Comparison of ENCODE assay signal across 10 cellular contexts in the genomic region with DNA sequence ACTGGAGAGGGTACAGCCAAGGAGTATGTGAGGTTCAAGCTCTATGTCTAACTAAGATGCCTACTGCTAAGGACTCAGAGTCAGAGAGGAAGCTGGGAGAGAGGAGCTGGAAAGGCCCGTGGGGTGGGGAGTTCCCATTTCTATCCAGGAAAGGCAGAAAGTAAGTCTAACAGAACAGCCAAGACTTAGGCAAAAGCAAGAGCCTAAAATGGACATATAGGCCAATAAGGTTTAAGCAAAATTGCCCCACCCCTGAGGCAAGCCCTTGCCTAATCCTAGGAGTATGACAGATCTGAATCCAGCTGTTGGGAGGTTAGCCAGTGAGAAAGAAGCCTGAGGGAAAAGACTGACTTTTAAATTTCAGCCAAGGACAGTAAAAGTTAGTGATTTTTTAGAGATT. TPM values are rescaled to one million over a fixed set of nuclear protein-coding genes. Genes with fewer than 3 reads are reported as not detected.
DNase-seq lines count a peak whose midpoint lies in the region; ATAC-seq, FAIRE-seq and TF ChIP-seq lines count a peak whose summit lies in the region.
"Had no signal": no experiment of that assay in that cellular context is flagged by ENCODE, and none has a peak within 500 bp of the region (broad histone marks: within the 10 kb centered on the region; RNA-seq: fewer than 3 reads in every experiment).

No MANE protein-coding gene starts in this region.

- H3K36me3 ChIP-seq in subcutaneous abdominal adipose tissue (ENCODE audit: control insufficient read depth in 5 of 5, insufficient read depth in 5 of 5, low read length in 5 of 5): peaks cover 0 to 15% (median 14%) of the 10 kb centered on the region in 5 donors
- peaks cover under 1 to 3% of the 10 kb centered on the region in 2 donors for H3K36me3 ChIP-seq in kidney (ENCODE audit: control insufficient read depth in 1 of 2, insufficient read depth in 2 of 2, low read length in 2 of 2)

- no peak for FAIRE-seq in kidney (lab: Jason Lieb, UNC)
- FAIRE-seq: islet of Langerhans had no signal

- peak; percentile 21 to 64 for ATAC-seq in left cardiac atrium

- DNase-seq in SKM-1 (lab: John Stamatoyannopoulos, UW; ENCODE audit: unreplicated experiment) (peak; percentile 40), SKM-1 treated with dmso at 0.1 percent for 144 hours (lab: John Stamatoyannopoulos, UW; ENCODE audit: unreplicated experiment) (no peak), amniotic epithelial cell (ENCODE audit: low read depth) (peak; percentile 73), left cardiac atrium (peak; percentile 55), kidney (no peak), NCI-H2196 (lab: John Stamatoyannopoulos, UW; ENCODE audit: unreplicated experiment) (no peak)
- no peak for DNase-seq in activated naive CD4-positive, alpha-beta T cell treated with anti-CD3 and anti-CD28 coated beads, Interleukin-2, amount 50 U/mL, for 16 hours
- DNase-seq: NCI-H1436 had no signal

- H3K9ac ChIP-seq in subcutaneous abdominal adipose tissue (ENCODE audit: low read length in 5 of 5): peak overlapping the region in 2 of 5 donors; percentile 53 to 70
- H3K9ac ChIP-seq in kidney (ENCODE audit: low read length in 2 of 2): no peak overlapping the region

- H3K27ac ChIP-seq in subcutaneous abdominal adipose tissue (ENCODE audit: low read depth, low read length) (peak overlapping the region; percentile 38), kidney (ENCODE audit: low read depth in 2 of 2, low read length in 2 of 2) (no peak overlapping the region)

- no peaks in the 10 kb centered on the region for H3K27me3 ChIP-seq in subcutaneous abdominal adipose tissue (ENCODE audit: control insufficient read depth in 5 of 5, insufficient read depth in 4 of 5, low read length in 5 of 5)

- H3K4me3 ChIP-seq in subcutaneous abdominal adipose tissue (ENCODE audit: low read depth in 1 of 5, low read length in 5 of 5) (no peak overlapping the region), kidney (ENCODE audit: low read length in 2 of 2) (no peak overlapping the region)

- H3K4me1 ChIP-seq in subcutaneous abdominal adipose tissue (ENCODE audit: control insufficient read depth in 5 of 5, insufficient read depth in 5 of 5, low read length in 5 of 5) (peaks cover 12 to 48% (median 38%) of the 10 kb centered on the region in 5 donors), kidney (ENCODE audit: control insufficient read depth in 1 of 2, insufficient read depth in 1 of 2, low read depth in 1 of 2, low read length in 2 of 2) (peaks cover 2 to 4% of the 10 kb centered on the region in 2 donors)

- no peak for TF ChIP-seq CTCF in kidney (IDR thresholded peaks at IDR 0.05; ENCODE audit: borderline replicate concordance, extremely low read depth, insufficient read depth)

- intact Hi-C loops in left cardiac atrium (cut with DNase I): loop anchor here (2.0 to 10.0 kb wide), 3 partner anchors 99 to 262 kb away; no protein-coding TSS in a partner anchor
- intact Hi-C loops in kidney (cut with DNase I): no loop called here

- no peaks in the 10 kb centered on the region for H3K9me3 ChIP-seq in subcutaneous abdominal adipose tissue (ENCODE audit: control insufficient read depth in 5 of 5, low read length in 5 of 5)
- H3K9me3 ChIP-seq in kidney (ENCODE audit: control insufficient read depth in 1 of 2, low read length in 2 of 2): no peaks in the 10 kb centered on the region

RNA-seq across cellular contexts. Expression of a gene that starts 1.6 kb away (rescaled TPM):
- total RNA-seq in left cardiac atrium (1 to 10 TPM; 3.5 to 5.7 TPM), kidney (21.9 TPM)
- polyA plus RNA-seq in kidney (ENCODE audit: insufficient read depth, low read depth, low replicate concordance): 32.2 TPM

RNA-seq across cellular contexts. Expression of a gene that starts 7.2 kb away (rescaled TPM):
- total RNA-seq in left cardiac atrium: under 1 TPM in 1 of 2 donors, not detected in 1; 0.08 TPM
- 12.8 TPM for total RNA-seq in kidney
- polyA plus RNA-seq in kidney (ENCODE audit: insufficient read depth, low read depth, low replicate concordance): 2.7 TPM

RNA-seq across cellular contexts. Expression of a gene that starts 21.3 kb away (rescaled TPM):
- total RNA-seq in left cardiac atrium (10 to 100 TPM; 50.5 to 63.7 TPM), kidney (46.7 TPM)
- polyA plus RNA-seq in kidney (ENCODE audit: insufficient read depth, low read depth, low replicate concordance): 149 TPM

RNA-seq across cellular contexts. Expression of a gene that starts 21.4 kb away (rescaled TPM):
- 10 to 100 TPM; 21.8 to 27.6 TPM for total RNA-seq in left cardiac atrium
- total RNA-seq in kidney: 42.3 TPM
- 91.5 TPM for polyA plus RNA-seq in kidney (ENCODE audit: insufficient read depth, low read depth, low replicate concordance)

RNA-seq across cellular contexts. Expression of a gene that starts 26.8 kb away (rescaled TPM):
- 10 to 100 TPM in 1 of 2 donors, 1 to 10 TPM in 1; 7.4 to 10.0 TPM for total RNA-seq in left cardiac atrium
- 21.6 TPM for total RNA-seq in kidney
- polyA plus RNA-seq in kidney (ENCODE audit: insufficient read depth, low read depth, low replicate concordance): 1.2 TPM

Comparison
In these comparisons a context has a peak if more than half of its experiments do, and no peak if none do; other contexts are left out.
1. DNase-seq: peak in SKM-1 (single experiment), amniotic epithelial cell (single experiment) and left cardiac atrium (single experiment); none in SKM-1 treated with dmso at 0.1 percent for 144 hours (single experiment), kidney (single experiment), activated naive CD4-positive, alpha-beta T cell treated with anti-CD3 and anti-CD28 coated beads, Interleukin-2, amount 50 U/mL, for 16 hours (single experiment) and NCI-H2196 (single experiment).
2. RNA of a gene that starts 7.2 kb away (total RNA-seq): 12.8 TPM in kidney (single experiment); 0.08 TPM in left cardiac atrium; every median in the first group is over 10 times any median in the second.